8 cellular contexts compared by ENCODE assay signal in genomic region chr4:173288296-173288695, GRCh38. TPM values are rescaled to one million over a fixed set of nuclear protein-coding genes. Genes with fewer than 3 reads are reported as not detected.
DNase-seq lines count a peak whose midpoint lies in the region; ATAC-seq and TF ChIP-seq lines count a peak whose summit lies in the region.

No MANE protein-coding gene starts in this region.

- peaks cover 7% of the 10 kb centered on the region for H3K9me3 Mint-ChIP-seq in activated B cell treated with CpG ODN at 0.5 μM for 24 hours

- H3K4me3 ChIP-seq in BE2C (ENCODE audit: low read depth, low read length): no peak overlapping the region
- no peak overlapping the region for H3K4me3 ChIP-seq in cardiac fibroblast (replicated peaks in 1 of 2; ENCODE audit: low read depth in 2 of 2, low read length in 2 of 2)
- H3K4me3 ChIP-seq in right lobe of liver: no peak overlapping the region

- peak; percentile 67 for ATAC-seq in GM19395 (IDR thresholded peaks at IDR 0.05; ENCODE audit: unreplicated experiment)
- ATAC-seq in activated B cell treated with CpG ODN at 0.5 μM for 24 hours (ENCODE audit: low read depth): peak; percentile 40
- peak in 3 of 4 donors; percentile 39 to 41 (median 40) for ATAC-seq in right lobe of liver

- peak; percentile 80 for TF ChIP-seq CTCF in BE2C (IDR thresholded peaks at IDR 0.05; ENCODE audit: low read depth, low read length)
- TF ChIP-seq CTCF in activated B cell treated with CpG ODN at 0.5 μM for 24 hours (IDR thresholded peaks at IDR 0.05): no peak
- TF ChIP-seq CTCF in cardiac fibroblast (IDR thresholded peaks at IDR 0.05; ENCODE audit: low read depth, low read length): peak; percentile 64
- TF ChIP-seq CTCF in right lobe of liver (IDR thresholded peaks at IDR 0.05): peak; percentile 32 to 48 (median 40)

- H3K4me1 Mint-ChIP-seq in activated B cell treated with CpG ODN at 0.5 μM for 24 hours: peaks cover 4% of the 10 kb centered on the region

- no peaks in the 10 kb centered on the region for H3K4me1 ChIP-seq in BE2C
- no peaks in the 10 kb centered on the region for H3K4me1 ChIP-seq in right lobe of liver

- H3K27ac ChIP-seq in right lobe of liver: no peak overlapping the region

- no peak overlapping the region for H3K27ac Mint-ChIP-seq in activated B cell treated with CpG ODN at 0.5 μM for 24 hours

- TF ChIP-seq POLR2A in right lobe of liver (IDR thresholded peaks at IDR 0.05): no peak

- peaks cover 26% of the 10 kb centered on the region for H3K36me3 Mint-ChIP-seq in activated B cell treated with CpG ODN at 0.5 μM for 24 hours (ENCODE audit: low read depth)

- 62% methylated on average over 4 of the region's 4 CpGs for WGBS in right lobe of liver (ENCODE audit: insufficient coverage, low coverage, low lambda C conversion rate, missing lambda C conversion rate)

- H3K27me3 Mint-ChIP-seq in activated B cell treated with CpG ODN at 0.5 μM for 24 hours: no peaks in the 10 kb centered on the region

- no peak overlapping the region for H3K4me3 Mint-ChIP-seq in activated B cell treated with CpG ODN at 0.5 μM for 24 hours

- intact Hi-C loops in activated B cell treated with CpG ODN at 0.5 μM for 24 hours (cut with micrococcal nuclease): loop anchor here (1.0 kb wide), 1 partner anchor 129 kb away; no protein-coding TSS in a partner anchor
- intact Hi-C loops in right lobe of liver (cut with DNase I): no loop called here

- H3K9me3 ChIP-seq in BE2C (0 out of 2 replicates have a peak, but pooled peaks cover 2% of the 10 kb centered on the region), right lobe of liver (peaks cover 0 to 6% (median 0%) of the 10 kb centered on the region in 4 donors)

- CTCF ChIA-PET in activated B cell treated with CpG ODN at 0.5 μM for 24 hours (lab: Charles Lee): interaction anchor here (1.3 to 2.4 kb wide), 2 partner anchors 14 to 24 kb away, joined by 4 to 6 read pairs; no protein-coding TSS in a partner anchor

- POLR2A ChIA-PET in activated B cell treated with CpG ODN at 0.5 μM for 24 hours (lab: Charles Lee): interaction anchor here (0.7 kb wide), 1 partner anchor 84 kb away, joined by 12 read pairs; no protein-coding TSS in a partner anchor

- H3K36me3 ChIP-seq in BE2C (no peaks in the 10 kb centered on the region), right lobe of liver (no peaks in the 10 kb centered on the region)

- DNase-seq in BE2C (peak; percentile 85), LHCN-M2 (ENCODE audit: low read depth) (peak; percentile 40), activated B cell treated with CpG ODN at 0.5 μM for 24 hours (no peak), cardiac fibroblast (ENCODE audit: low read depth in 2 of 2) (peak; percentile 81 to 85), right lobe of liver (peak in 2 of 3 donors; percentile 26 to 55), retina (no peak)
- peak; percentile 13 to 63 for DNase-seq in stimulated activated CD8-positive, alpha-beta memory T cell treated with anti-CD3 and anti-CD28 coated beads, Interleukin-4, amount 100 ng/mL, for 4 hours (ENCODE audit: low read depth in 2 of 2, low spot score in 1 of 2)

- no peaks in the 10 kb centered on the region for H3K27me3 ChIP-seq in BE2C
- H3K27me3 ChIP-seq in right lobe of liver: no peaks in the 10 kb centered on the region

RNA-seq across cellular contexts. Expression of gene HMGB2, which starts 45.9 kb away (rescaled TPM):
- polyA plus RNA-seq in BE2C (2012; ENCODE audit: insufficient read depth, insufficient read length, low read depth): 86.8 TPM
- total RNA-seq in LHCN-M2 (2014; rRNA removed) (167 and 213 TPM in 2 replicates), activated B cell treated with CpG ODN at 0.5 μM for 24 hours (63.2 and 63.9 TPM in 2 replicates), right lobe of liver (10 to 100 TPM in 3 of 6 experiments, 1 to 10 TPM in 3; 6.1 to 13.5 (median 9.2) TPM)
- polyA plus RNA-seq in LHCN-M2 (2012): 124 TPM

Comparison
In these comparisons a context has a peak if more than half of its experiments do, and no peak if none do; other contexts are left out.
1. DNase-seq: peak in BE2C (single experiment), LHCN-M2 (single experiment), cardiac fibroblast (2 of 2), right lobe of liver (2 of 3) and stimulated activated CD8-positive, alpha-beta memory T cell treated with anti-CD3 and anti-CD28 coated beads, Interleukin-4, amount 100 ng/mL, for 4 hours (2 of 2); none in activated B cell treated with CpG ODN at 0.5 μM for 24 hours (single experiment) and retina (single experiment).
2. Peak in every context shown above with its lines, with median percentiles within 50 percentile points of each other: ATAC-seq.